ENCODE assay signal across 9 cellular contexts in the genomic region with DNA sequence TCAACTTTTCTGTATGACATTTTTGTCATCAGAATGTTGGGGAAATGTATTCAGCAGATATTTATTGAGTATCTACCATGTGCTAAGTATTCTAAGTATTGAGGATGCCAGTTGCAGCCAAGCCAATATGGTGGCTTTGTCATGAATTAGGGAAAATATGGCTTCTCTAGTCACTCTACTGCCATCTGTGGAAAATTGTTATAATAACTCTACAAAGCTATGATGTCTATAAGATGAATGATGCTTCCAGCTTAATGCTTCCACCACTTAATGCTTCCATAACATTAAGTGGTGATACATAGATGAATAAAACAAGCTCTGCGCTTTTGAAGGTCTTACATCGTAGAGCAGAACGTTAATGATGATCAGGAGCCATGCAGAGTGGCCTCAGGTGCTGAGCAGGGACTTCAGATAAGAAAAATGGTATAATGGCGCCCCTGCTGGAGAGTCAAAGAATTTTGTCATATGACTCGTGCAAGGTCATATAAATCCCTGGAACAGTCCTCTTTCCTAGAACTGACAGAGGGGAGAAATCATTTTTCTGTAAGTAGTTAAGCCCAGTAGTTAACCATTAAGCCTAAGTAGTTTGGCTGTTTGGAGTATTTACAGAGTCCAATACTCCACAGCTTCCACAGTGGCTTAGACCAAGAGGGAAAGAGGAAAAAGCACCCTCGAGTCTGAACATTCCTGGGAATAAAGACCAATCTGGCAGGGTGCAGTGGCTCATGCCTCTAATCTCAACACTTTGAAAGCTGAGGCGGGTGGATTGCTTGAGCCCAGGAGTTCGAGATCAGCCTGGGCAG. TPM values are rescaled to one million over a fixed set of nuclear protein-coding genes. Genes with fewer than 3 reads are reported as not detected.
A peak's percentile ranks its signal among the peaks of the same experiment; 100 is the strongest.
DNase-seq lines count a peak whose midpoint lies in the region; ATAC-seq, FAIRE-seq and TF ChIP-seq lines count a peak whose summit lies in the region.
"Had no signal": no experiment of that assay in that cellular context is flagged by ENCODE, and none has a peak within 500 bp of the region (broad histone marks: within the 10 kb centered on the region; RNA-seq: fewer than 3 reads in every experiment).

No MANE protein-coding gene starts in this region.

- H3K27ac ChIP-seq in endothelial cell of umbilical vein (ENCODE audit: insufficient read depth, low read depth, low read length) = no peak overlapping the region

- dilution Hi-C loops in endothelial cell of umbilical vein (cut with MboI; ENCODE audit: extremely low pct_ligation_motif_present, low sequenced_read_pairs) = no loop called here

- peak; percentile 73 for FAIRE-seq in endothelial cell of umbilical vein (lab: Jason Lieb, UNC)

- H3K36me3 ChIP-seq in BE2C (no peaks in the 10 kb centered on the region), HAP-1 (replicated peaks) (no peaks in the 10 kb centered on the region), endothelial cell of umbilical vein (ENCODE audit: control insufficient read depth in 2 of 2, extremely low read depth in 1 of 2, insufficient read depth in 2 of 2, low read length in 2 of 2) (no peaks in the 10 kb centered on the region)

- H3K9me3 ChIP-seq in BE2C = no peaks in the 10 kb centered on the region
- no peaks in the 10 kb centered on the region for H3K9me3 ChIP-seq in HAP-1
- H3K9me3 ChIP-seq in endothelial cell of umbilical vein (replicated peaks; ENCODE audit: control insufficient read depth, insufficient read depth, low read length) = no peaks in the 10 kb centered on the region

- H2AFZ ChIP-seq in endothelial cell of umbilical vein (ENCODE audit: low read depth, low read length) = no peak overlapping the region

- H3K9ac ChIP-seq in endothelial cell of umbilical vein (replicated peaks; ENCODE audit: extremely low read depth, insufficient read depth, low read length) = no peak overlapping the region

- POLR2A ChIA-PET in activated CD4-positive, alpha-beta memory T cell treated with anti-CD3 and anti-CD28 coated beads for 36 hours (lab: Charles Lee) = interaction anchor here (0.9 to 1.9 kb wide), 5 partner anchors 27 to 232 kb away, joined by 3 to 6 read pairs (median 3); partner anchors contain the start of gene NSRP1
- POLR2A ChIA-PET in endothelial cell of umbilical vein (lab: Charles Lee) = interaction anchor here (0.5 to 1.1 kb wide), 2 partner anchors 10 to 45 kb away, joined by 3 read pairs; partner anchors contain the start of gene BLMH

- intact Hi-C loops in activated CD4-positive, alpha-beta memory T cell treated with anti-CD3 and anti-CD28 coated beads for 36 hours (cut with micrococcal nuclease) = loop anchor here (1.0 to 10.0 kb wide), 5 partner anchors 37 to 232 kb away; partner anchors contain the start of genes BLMH and SLC6A4
- intact Hi-C loops in endothelial cell of umbilical vein (cut with micrococcal nuclease) = loop anchor here (1.0 to 2.0 kb wide), 3 partner anchors 44 to 232 kb away; no protein-coding TSS in a partner anchor

- TF ChIP-seq CTCF in BE2C (IDR thresholded peaks at IDR 0.05; ENCODE audit: low read depth, low read length) (peak; percentile 59), endothelial cell of umbilical vein (IDR thresholded peaks at IDR 0.05; ENCODE audit: extremely low read depth in 1 of 2, insufficient read depth in 1 of 2, low read depth in 1 of 2, low read length in 2 of 2) (peak; percentile 42 to 56), progenitor cell of endocrine pancreas (IDR thresholded peaks at IDR 0.05; ENCODE audit: unreplicated experiment) (peak; percentile 61)

- ATAC-seq in HG02884 (IDR thresholded peaks at IDR 0.05; ENCODE audit: unreplicated experiment) (no peak), GM21526 (IDR thresholded peaks at IDR 0.05; ENCODE audit: low FRiP score, unreplicated experiment) (no peak)

- no peaks in the 10 kb centered on the region for H3K27me3 Mint-ChIP-seq in activated CD4-positive, alpha-beta memory T cell treated with anti-CD3 and anti-CD28 coated beads for 36 hours
- no peaks in the 10 kb centered on the region for H3K27me3 Mint-ChIP-seq in progenitor cell of endocrine pancreas
- H3K27me3 Mint-ChIP-seq: stimulated activated naive CD8-positive, alpha-beta T cell treated with anti-CD3 and anti-CD28 coated beads, Interleukin-15, Interleukin-2, amounts not matched to agents 100 ng/mL and 50 ng/mL, for 24 hours had no signal

- H3K4me3 ChIP-seq in BE2C (ENCODE audit: low read depth, low read length) (no peak overlapping the region), HAP-1 (no peak overlapping the region), endothelial cell of umbilical vein (replicated peaks in 1 of 3; ENCODE audit: insufficient read depth in 1 of 3, low read depth in 1 of 3, low read length in 3 of 3) (no peak overlapping the region)

- H3K9me3 Mint-ChIP-seq in activated CD4-positive, alpha-beta memory T cell treated with anti-CD3 and anti-CD28 coated beads for 36 hours = no peaks in the 10 kb centered on the region
- H3K9me3 Mint-ChIP-seq in progenitor cell of endocrine pancreas (ENCODE audit: low read depth) = peaks cover 10% of the 10 kb centered on the region

- H3K4me2 ChIP-seq in endothelial cell of umbilical vein (ENCODE audit: insufficient read depth, low read length) = no peak overlapping the region

- H3K79me2 ChIP-seq in endothelial cell of umbilical vein (ENCODE audit: control insufficient read depth, insufficient read depth, low read length) = no peaks in the 10 kb centered on the region

- H3K36me3 Mint-ChIP-seq in activated CD4-positive, alpha-beta memory T cell treated with anti-CD3 and anti-CD28 coated beads for 36 hours = peaks cover 2% of the 10 kb centered on the region
- H3K36me3 Mint-ChIP-seq in progenitor cell of endocrine pancreas (ENCODE audit: insufficient read depth) = no peaks in the 10 kb centered on the region

- no peak overlapping the region for H3K27ac Mint-ChIP-seq in activated CD4-positive, alpha-beta memory T cell treated with anti-CD3 and anti-CD28 coated beads for 36 hours
- H3K27ac Mint-ChIP-seq in progenitor cell of endocrine pancreas = peak overlapping the region; percentile 82
- H3K27ac Mint-ChIP-seq: stimulated activated naive CD8-positive, alpha-beta T cell treated with anti-CD3 and anti-CD28 coated beads, Interleukin-15, Interleukin-2, amounts not matched to agents 100 ng/mL and 50 ng/mL, for 24 hours had no signal

- no peaks in the 10 kb centered on the region for H3K4me1 ChIP-seq in BE2C
- H3K4me1 ChIP-seq in HAP-1 = peaks cover 3% of the 10 kb centered on the region
- H3K4me1 ChIP-seq in endothelial cell of umbilical vein (ENCODE audit: control insufficient read depth, extremely low read depth, insufficient read depth, low read length) = peaks cover 18% of the 10 kb centered on the region

- no peaks in the 10 kb centered on the region for H3K27me3 ChIP-seq in BE2C
- H3K27me3 ChIP-seq in HAP-1 (ENCODE audit: low read depth) = no peaks in the 10 kb centered on the region; the same call in 1 of the 2 replicates
- H3K27me3 ChIP-seq in endothelial cell of umbilical vein (ENCODE audit: control insufficient read depth in 2 of 2, insufficient read depth in 2 of 2, low read length in 2 of 2) = no peaks in the 10 kb centered on the region

- peak overlapping the region; percentile 13 for H3K4me3 Mint-ChIP-seq in activated CD4-positive, alpha-beta memory T cell treated with anti-CD3 and anti-CD28 coated beads for 36 hours
- H3K4me3 Mint-ChIP-seq in progenitor cell of endocrine pancreas (ENCODE audit: low read depth) = no peak overlapping the region
- H3K4me3 Mint-ChIP-seq: stimulated activated naive CD8-positive, alpha-beta T cell treated with anti-CD3 and anti-CD28 coated beads, Interleukin-15, Interleukin-2, amounts not matched to agents 100 ng/mL and 50 ng/mL, for 24 hours had no signal

- CTCF ChIA-PET in activated CD4-positive, alpha-beta memory T cell treated with anti-CD3 and anti-CD28 coated beads for 36 hours (lab: Charles Lee) = interaction anchor here (0.6 to 10.6 kb wide), 57 partner anchors 9 to 238 kb away, joined by 3 to 137 read pairs (median 5); partner anchors contain the start of genes BLMH, CPD, GOSR1 and NSRP1
- CTCF ChIA-PET in endothelial cell of umbilical vein (lab: Charles Lee) = interaction anchor here (0.6 to 3.0 kb wide), 40 partner anchors 8 to 544 kb away, joined by 3 to 93 read pairs (median 4); partner anchors contain the start of genes BLMH and GOSR1

- no peaks in the 10 kb centered on the region for H3K9me1 ChIP-seq in endothelial cell of umbilical vein (replicated peaks; ENCODE audit: control insufficient read depth, extremely low read depth, insufficient read depth, low read length)

- DNase-seq in BE2C (peak; percentile 56), HAP-1 (ENCODE audit: low spot score in 2 of 2) (peak; percentile 79 to 80), NCI-H748 (lab: John Stamatoyannopoulos, UW; ENCODE audit: unreplicated experiment) (peak; percentile 87), endothelial cell of umbilical vein (ENCODE audit: low read depth, low spot score) (peak; percentile 64), progenitor cell of endocrine pancreas (ENCODE audit: low spot score, unreplicated experiment) (no peak)
- DNase-seq in activated CD4-positive, alpha-beta memory T cell treated with anti-CD3 and anti-CD28 coated beads for 36 hours = peak; percentile 68

- BruUV-seq in endothelial cell of umbilical vein (replicated peaks; lab: Mats Ljungman, UMichigan) = no TSS peak

- no peak for TF ChIP-seq POLR2A in endothelial cell of umbilical vein (IDR thresholded peaks at IDR 0.05; ENCODE audit: low read depth, low read length)

- in situ Hi-C loops in HAP-1 (cut with MboI; ENCODE audit: low sequenced_read_pairs) = loop anchor here (10.0 kb wide), 1 partner anchor 232 kb away; no protein-coding TSS in a partner anchor

- peaks cover 37% of the 10 kb centered on the region for H3K4me1 Mint-ChIP-seq in activated CD4-positive, alpha-beta memory T cell treated with anti-CD3 and anti-CD28 coated beads for 36 hours (ENCODE audit: low read depth)
- H3K4me1 Mint-ChIP-seq in progenitor cell of endocrine pancreas (ENCODE audit: low read depth) = peaks cover 41% of the 10 kb centered on the region

- no peaks in the 10 kb centered on the region for H4K20me1 ChIP-seq in endothelial cell of umbilical vein (replicated peaks; ENCODE audit: control insufficient read depth, extremely low read depth, insufficient read depth, low read length)

RNA-seq across cellular contexts. Expression of gene TMIGD1, which starts 2.7 kb away (rescaled TPM):
- polyA plus RNA-seq in BE2C (2012; ENCODE audit: insufficient read depth, insufficient read length, low read depth) = not detected
- not detected for total RNA-seq in activated CD4-positive, alpha-beta memory T cell treated with anti-CD3 and anti-CD28 coated beads for 36 hours
- total RNA-seq in endothelial cell of umbilical vein (not detected in 2 replicates), progenitor cell of endocrine pancreas (not detected in 2 replicates)
- polyA plus RNA-seq in endothelial cell of umbilical vein = not detected in 2 replicates
- polyA plus RNA-seq in endothelial cell of umbilical vein (2011; cell fraction: cytosol; rRNA removed) = not detected in 2 replicates
- polyA plus RNA-seq in endothelial cell of umbilical vein (2011; cell fraction: nucleus; rRNA removed) = not detected in 2 replicates
- not detected in 2 replicates for polyA plus RNA-seq in endothelial cell of umbilical vein (2012)
- not detected in 2 replicates for polyA minus RNA-seq in endothelial cell of umbilical vein
- not detected for polyA minus RNA-seq in endothelial cell of umbilical vein (2011; cell fraction: cytosol; rRNA and poly(A)+ RNA removed)
- polyA minus RNA-seq in endothelial cell of umbilical vein (2011; cell fraction: nucleus; rRNA and poly(A)+ RNA removed) = not detected in 2 replicates

RNA-seq across cellular contexts. Expression of gene CPD, which starts 42.2 kb away (rescaled TPM):
- polyA plus RNA-seq in BE2C (2012; ENCODE audit: insufficient read depth, insufficient read length, low read depth) = 9.2 TPM
- 10 to 100 TPM; 34.1 to 34.3 TPM for total RNA-seq in activated CD4-positive, alpha-beta memory T cell treated with anti-CD3 and anti-CD28 coated beads for 36 hours
- 63.6 and 68.0 TPM in 2 replicates for total RNA-seq in endothelial cell of umbilical vein
- 15.7 and 18.3 TPM in 2 replicates for polyA plus RNA-seq in endothelial cell of umbilical vein
- polyA plus RNA-seq in endothelial cell of umbilical vein (2011; cell fraction: cytosol; rRNA removed) = 17.7 and 18.7 TPM in 2 replicates
- 17.7 and 19.6 TPM in 2 replicates for polyA plus RNA-seq in endothelial cell of umbilical vein (2011; cell fraction: nucleus; rRNA removed)
- polyA plus RNA-seq in endothelial cell of umbilical vein (2012) = 71.2 and 75.7 TPM in 2 replicates
- 81.9 and 110 TPM in 2 replicates for polyA minus RNA-seq in endothelial cell of umbilical vein
- 36.8 TPM for polyA minus RNA-seq in endothelial cell of umbilical vein (2011; cell fraction: cytosol; rRNA and poly(A)+ RNA removed)
- 56.4 and 79.2 TPM in 2 replicates for polyA minus RNA-seq in endothelial cell of umbilical vein (2011; cell fraction: nucleus; rRNA and poly(A)+ RNA removed)
- total RNA-seq in progenitor cell of endocrine pancreas = 123 and 124 TPM in 2 replicates

RNA-seq across cellular contexts. Expression of gene BLMH, which starts 44.8 kb away (rescaled TPM):
- polyA plus RNA-seq in BE2C (2012; ENCODE audit: insufficient read depth, insufficient read length, low read depth) = 7.9 TPM
- 10 to 100 TPM; 47.0 to 49.6 TPM for total RNA-seq in activated CD4-positive, alpha-beta memory T cell treated with anti-CD3 and anti-CD28 coated beads for 36 hours
- 65.8 and 75.0 TPM in 2 replicates for total RNA-seq in endothelial cell of umbilical vein
- 18.6 and 24.6 TPM in 2 replicates for polyA plus RNA-seq in endothelial cell of umbilical vein
- 30.5 and 31.9 TPM in 2 replicates for polyA plus RNA-seq in endothelial cell of umbilical vein (2011; cell fraction: cytosol; rRNA removed)
- 31.7 and 31.9 TPM in 2 replicates for polyA plus RNA-seq in endothelial cell of umbilical vein (2011; cell fraction: nucleus; rRNA removed)
- polyA plus RNA-seq in endothelial cell of umbilical vein (2012) = 67.4 and 74.6 TPM in 2 replicates
- polyA minus RNA-seq in endothelial cell of umbilical vein = 24.8 and 32.6 TPM in 2 replicates
- 9.7 TPM for polyA minus RNA-seq in endothelial cell of umbilical vein (2011; cell fraction: cytosol; rRNA and poly(A)+ RNA removed)
- polyA minus RNA-seq in endothelial cell of umbilical vein (2011; cell fraction: nucleus; rRNA and poly(A)+ RNA removed) = 37.9 and 47.1 TPM in 2 replicates
- total RNA-seq in progenitor cell of endocrine pancreas = 60.9 and 64.2 TPM in 2 replicates
